In the genomic region with DNA sequence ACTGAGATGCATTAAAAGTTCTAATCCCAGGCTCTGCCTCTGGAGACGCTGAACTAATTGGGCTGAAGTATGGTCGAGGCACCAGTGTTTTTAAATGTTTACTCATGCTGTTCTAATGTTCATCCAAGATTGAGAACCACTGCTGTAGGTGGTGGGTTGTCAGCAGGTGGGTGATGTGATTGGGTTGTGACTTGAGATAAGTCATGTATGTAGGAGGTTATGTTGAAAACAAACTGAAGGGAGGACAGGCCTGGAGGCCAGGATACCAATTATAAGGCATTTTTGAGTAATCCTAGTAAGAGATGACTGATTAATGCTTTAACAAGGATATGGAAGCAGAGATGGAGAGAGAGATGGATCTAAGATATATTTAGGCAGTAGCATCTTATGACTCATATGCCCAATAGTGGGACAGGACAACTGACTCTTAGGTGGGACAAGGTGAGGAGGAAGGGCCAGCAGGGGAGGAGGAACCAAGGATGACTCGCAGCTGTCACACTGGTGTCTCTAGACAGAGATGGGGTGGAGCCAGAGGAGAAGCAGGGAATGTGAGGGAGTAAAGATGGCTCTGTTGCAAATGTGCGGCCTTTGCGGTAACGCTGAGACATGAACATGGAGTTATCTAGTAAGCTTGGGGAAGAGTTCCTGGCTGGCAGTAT, we compare ENCODE assay signal across 1 cellular context.
TF ChIP-seq lines count a peak whose summit lies in the region.

No MANE protein-coding gene starts in this region.

TF ChIP-seq in SK-N-SH, 30 proteins besides CTCF, POLR2A, EP300 and RAD21:
- no peak for TF ChIP-seq YY1 (IDR thresholded peaks at IDR 0.05; ENCODE audit: low read depth)
- TF ChIP-seq, protein P1, sequence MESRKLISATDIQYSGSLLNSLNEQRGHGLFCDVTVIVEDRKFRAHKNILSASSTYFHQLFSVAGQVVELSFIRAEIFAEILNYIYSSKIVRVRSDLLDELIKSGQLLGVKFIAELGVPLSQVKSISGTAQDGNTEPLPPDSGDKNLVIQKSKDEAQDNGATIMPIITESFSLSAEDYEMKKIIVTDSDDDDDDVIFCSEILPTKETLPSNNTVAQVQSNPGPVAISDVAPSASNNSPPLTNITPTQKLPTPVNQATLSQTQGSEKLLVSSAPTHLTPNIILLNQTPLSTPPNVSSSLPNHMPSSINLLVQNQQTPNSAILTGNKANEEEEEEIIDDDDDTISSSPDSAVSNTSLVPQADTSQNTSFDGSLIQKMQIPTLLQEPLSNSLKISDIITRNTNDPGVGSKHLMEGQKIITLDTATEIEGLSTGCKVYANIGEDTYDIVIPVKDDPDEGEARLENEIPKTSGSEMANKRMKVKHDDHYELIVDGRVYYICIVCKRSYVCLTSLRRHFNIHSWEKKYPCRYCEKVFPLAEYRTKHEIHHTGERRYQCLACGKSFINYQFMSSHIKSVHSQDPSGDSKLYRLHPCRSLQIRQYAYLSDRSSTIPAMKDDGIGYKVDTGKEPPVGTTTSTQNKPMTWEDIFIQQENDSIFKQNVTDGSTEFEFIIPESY (IDR thresholded peaks at IDR 0.05; ENCODE audit: borderline replicate concordance, low read depth) = no peak
- no peak for TF ChIP-seq CHD2 (IDR thresholded peaks at IDR 0.05; ENCODE audit: low read length, partially characterized antibody)
- TF ChIP-seq ELF1 (IDR thresholded peaks at IDR 0.05) = no peak
- TF ChIP-seq RXRA (IDR thresholded peaks at IDR 0.05; ENCODE audit: borderline replicate concordance, low read depth) = no peak
- TF ChIP-seq SMC3 (IDR thresholded peaks at IDR 0.05; ENCODE audit: low read depth, low read length) = no peak
- TF ChIP-seq, protein P2, sequence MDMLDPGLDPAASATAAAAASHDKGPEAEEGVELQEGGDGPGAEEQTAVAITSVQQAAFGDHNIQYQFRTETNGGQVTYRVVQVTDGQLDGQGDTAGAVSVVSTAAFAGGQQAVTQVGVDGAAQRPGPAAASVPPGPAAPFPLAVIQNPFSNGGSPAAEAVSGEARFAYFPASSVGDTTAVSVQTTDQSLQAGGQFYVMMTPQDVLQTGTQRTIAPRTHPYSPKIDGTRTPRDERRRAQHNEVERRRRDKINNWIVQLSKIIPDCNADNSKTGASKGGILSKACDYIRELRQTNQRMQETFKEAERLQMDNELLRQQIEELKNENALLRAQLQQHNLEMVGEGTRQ (IDR thresholded peaks at IDR 0.05; ENCODE audit: borderline replicate concordance, low read depth, low read length) = no peak
- TF ChIP-seq GATA2 (CRISPR knock-in tag; IDR thresholded peaks at IDR 0.05) = no peak
- no peak for TF ChIP-seq TCF12 (IDR thresholded peaks at IDR 0.05)
- no peak for TF ChIP-seq MXI1 (IDR thresholded peaks at IDR 0.05; ENCODE audit: low read depth, low read length)
- TF ChIP-seq FOXM1 (IDR thresholded peaks at IDR 0.05; ENCODE audit: low read depth) = no peak
- TF ChIP-seq MEF2A (IDR thresholded peaks at IDR 0.05; ENCODE audit: borderline replicate concordance, low read depth) = no peak
- TF ChIP-seq, protein P3, sequence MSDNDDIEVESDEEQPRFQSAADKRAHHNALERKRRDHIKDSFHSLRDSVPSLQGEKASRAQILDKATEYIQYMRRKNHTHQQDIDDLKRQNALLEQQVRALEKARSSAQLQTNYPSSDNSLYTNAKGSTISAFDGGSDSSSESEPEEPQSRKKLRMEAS (IDR thresholded peaks at IDR 0.05; ENCODE audit: low read depth) = no peak
